ENCODE assay signal across 2 cellular contexts in the genomic region with DNA sequence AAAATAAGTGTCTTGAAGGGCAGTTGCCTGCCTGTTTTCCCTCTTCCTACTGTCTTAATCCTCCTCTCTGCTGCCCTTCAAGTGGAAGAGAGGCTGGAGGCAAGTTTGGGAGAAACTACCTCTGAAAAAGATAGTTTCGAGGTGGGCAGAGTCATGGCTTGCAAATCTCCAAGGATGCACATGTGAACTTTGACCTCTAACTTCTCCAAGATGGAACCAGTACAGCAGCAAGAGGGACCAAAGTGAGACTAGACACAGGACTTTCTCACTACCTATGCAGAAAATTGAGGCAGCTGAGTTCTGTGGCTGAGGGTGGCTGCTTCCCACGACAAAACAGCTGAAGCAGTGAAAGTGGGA.
TF ChIP-seq lines count a peak whose summit lies in the region.

No MANE protein-coding gene starts in this region.

TF ChIP-seq in SK-N-SH, 30 proteins besides CTCF, POLR2A, EP300 and RAD21 (continued from another document):
- TF ChIP-seq REST (IDR thresholded peaks at IDR 0.05; ENCODE audit: low read depth, low read length) (no peak), TEAD4 (IDR thresholded peaks at IDR 0.05; ENCODE audit: borderline replicate concordance, insufficient read depth) (no peak), RXRA (IDR thresholded peaks at IDR 0.05; ENCODE audit: borderline replicate concordance, low read depth) (no peak), GATA2 (CRISPR knock-in tag; IDR thresholded peaks at IDR 0.05) (no peak), TCF12 (IDR thresholded peaks at IDR 0.05) (no peak)

TF ChIP-seq in SK-N-SH treated with all-trans-retinoic acid at 6 μM for 48 hours, 23 proteins besides CTCF, POLR2A, EP300 and RAD21 (continued from another document):
- no peak for TF ChIP-seq ZNF8 (CRISPR knock-in tag; IDR thresholded peaks at IDR 0.05)
- no peak for TF ChIP-seq GLIS3 (CRISPR knock-in tag; IDR thresholded peaks at IDR 0.05)
